Comparison of ENCODE assay signal across 8 cellular contexts in the genomic region with DNA sequence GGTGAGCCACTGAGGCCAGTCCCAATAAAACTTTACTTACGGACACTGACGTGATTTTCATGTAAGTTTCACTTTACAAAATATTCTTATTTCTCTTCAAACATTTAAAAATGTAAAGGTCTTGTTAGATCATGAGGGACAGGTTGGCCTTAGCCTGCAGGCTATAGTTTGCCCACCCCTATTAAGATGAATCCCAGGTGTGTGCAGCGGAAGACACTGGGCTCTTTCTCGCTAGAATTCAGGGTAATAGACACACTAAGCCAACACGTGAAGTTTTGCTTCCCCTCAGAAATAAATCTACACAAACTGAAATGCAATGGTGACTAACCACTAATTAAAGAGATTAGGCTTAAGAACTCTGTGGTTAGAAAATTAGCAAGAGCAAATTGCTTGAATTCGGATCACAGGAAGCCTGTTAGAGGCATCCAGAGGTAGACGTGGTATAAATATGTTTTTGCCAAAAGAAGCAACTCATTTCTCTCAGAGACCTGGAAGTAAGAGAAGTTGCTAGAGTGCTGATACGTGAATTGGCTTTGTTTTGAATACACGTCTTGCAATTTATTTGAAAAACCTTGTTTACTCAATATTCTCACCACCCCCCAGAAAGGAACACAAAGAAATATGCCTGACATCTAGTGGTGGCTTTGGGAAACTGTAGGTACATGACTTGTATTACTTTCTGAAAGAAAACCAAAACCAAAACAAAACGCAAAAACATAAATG.
DNase-seq lines count a peak whose midpoint lies in the region; ATAC-seq, FAIRE-seq and TF ChIP-seq lines count a peak whose summit lies in the region.

No MANE protein-coding gene starts in this region.

- H3K4me3 Mint-ChIP-seq in endodermal cell = no peak overlapping the region

- H3K4me3 ChIP-seq in endodermal cell (ENCODE audit: low read length) (no peak overlapping the region), muscle layer of colon (ENCODE audit: low read depth in 1 of 2, low read length in 2 of 2) (peak overlapping the region; percentile 17 to 35), urinary bladder (ENCODE audit: low read depth, low read length) (peak overlapping the region; percentile 25)

- peak; percentile 53 for ATAC-seq in HG02571 (IDR thresholded peaks at IDR 0.05; ENCODE audit: unreplicated experiment)

- H3K27me3 ChIP-seq in endodermal cell (ENCODE audit: control insufficient read depth, insufficient read depth, low read length, poor library complexity, severe bottlenecking) = no peaks in the 10 kb centered on the region
- no peaks in the 10 kb centered on the region for H3K27me3 ChIP-seq in muscle layer of colon (ENCODE audit: control insufficient read depth in 1 of 2, insufficient read depth in 2 of 2, low read length in 2 of 2)

- peaks cover 21% of the 10 kb centered on the region for H3K4me1 Mint-ChIP-seq in endodermal cell

- H3K27ac Mint-ChIP-seq in endodermal cell = no peak overlapping the region

- peak; percentile 18 for DNase-seq in NCI-H1436 treated with DMSO at 0.1 percent for 48 hours (lab: John Stamatoyannopoulos, UW)
- peak; percentile 48 to 82 for DNase-seq in SW 1271 (lab: John Stamatoyannopoulos, UW)
- DNase-seq in endodermal cell = no peak

- H3K4me1 ChIP-seq in endodermal cell (ENCODE audit: control insufficient read depth, insufficient read depth, low read length) (no peaks in the 10 kb centered on the region), muscle layer of colon (ENCODE audit: insufficient read depth, low read length) (peaks cover 13% of the 10 kb centered on the region), urinary bladder (ENCODE audit: insufficient read depth) (no peaks in the 10 kb centered on the region)

- peak; percentile 93 for FAIRE-seq in G401.6 (lab: Jason Lieb, UNC)

- H3K36me3 ChIP-seq in endodermal cell (ENCODE audit: control insufficient read depth, insufficient read depth, low read length) = no peaks in the 10 kb centered on the region
- H3K36me3 ChIP-seq in muscle layer of colon (ENCODE audit: insufficient read depth, low read length) = no peaks in the 10 kb centered on the region
- no peaks in the 10 kb centered on the region for H3K36me3 ChIP-seq in urinary bladder (ENCODE audit: insufficient read depth)

- no peak overlapping the region for H3K9ac ChIP-seq in endodermal cell (ENCODE audit: extremely low read depth, low read length, poor library complexity, severe bottlenecking)
- peak overlapping the region; percentile 18 for H3K9ac ChIP-seq in muscle layer of colon (ENCODE audit: low read length)

- peaks cover 4% of the 10 kb centered on the region for H3K36me3 Mint-ChIP-seq in endodermal cell (ENCODE audit: low read depth)

- H3K27ac ChIP-seq in 22Rv1 (no peak overlapping the region), endodermal cell (ENCODE audit: low read depth, low read length) (no peak overlapping the region), muscle layer of colon (ENCODE audit: low read depth, low read length) (no peak overlapping the region), urinary bladder (ENCODE audit: low read depth) (no peak overlapping the region)

- H3K9me3 Mint-ChIP-seq in endodermal cell = no peaks in the 10 kb centered on the region

- 91 to 92% methylated on average over 4 to 7 of the region's 10 CpGs for WGBS in endodermal cell (ENCODE audit: insufficient coverage in 1 of 2, insufficient read length in 1 of 2), 2 experiments
- WGBS in urinary bladder = 45% methylated on average over 10 of the region's 10 CpGs

- H3K9me3 ChIP-seq in endodermal cell (ENCODE audit: control insufficient read depth, low read length) = no peaks in the 10 kb centered on the region
- H3K9me3 ChIP-seq in muscle layer of colon (ENCODE audit: low read length) = no peaks in the 10 kb centered on the region

- TF ChIP-seq CTCF in 22Rv1 (IDR thresholded peaks at IDR 0.05) (peak; percentile 85), endodermal cell (conservative IDR thresholded peaks at IDR 0.05) (peak; percentile 88)

- H3K27me3 Mint-ChIP-seq in endodermal cell (ENCODE audit: insufficient read depth) = no peaks in the 10 kb centered on the region
